ENCODE assay signal across 9 cellular contexts in the genomic region with DNA sequence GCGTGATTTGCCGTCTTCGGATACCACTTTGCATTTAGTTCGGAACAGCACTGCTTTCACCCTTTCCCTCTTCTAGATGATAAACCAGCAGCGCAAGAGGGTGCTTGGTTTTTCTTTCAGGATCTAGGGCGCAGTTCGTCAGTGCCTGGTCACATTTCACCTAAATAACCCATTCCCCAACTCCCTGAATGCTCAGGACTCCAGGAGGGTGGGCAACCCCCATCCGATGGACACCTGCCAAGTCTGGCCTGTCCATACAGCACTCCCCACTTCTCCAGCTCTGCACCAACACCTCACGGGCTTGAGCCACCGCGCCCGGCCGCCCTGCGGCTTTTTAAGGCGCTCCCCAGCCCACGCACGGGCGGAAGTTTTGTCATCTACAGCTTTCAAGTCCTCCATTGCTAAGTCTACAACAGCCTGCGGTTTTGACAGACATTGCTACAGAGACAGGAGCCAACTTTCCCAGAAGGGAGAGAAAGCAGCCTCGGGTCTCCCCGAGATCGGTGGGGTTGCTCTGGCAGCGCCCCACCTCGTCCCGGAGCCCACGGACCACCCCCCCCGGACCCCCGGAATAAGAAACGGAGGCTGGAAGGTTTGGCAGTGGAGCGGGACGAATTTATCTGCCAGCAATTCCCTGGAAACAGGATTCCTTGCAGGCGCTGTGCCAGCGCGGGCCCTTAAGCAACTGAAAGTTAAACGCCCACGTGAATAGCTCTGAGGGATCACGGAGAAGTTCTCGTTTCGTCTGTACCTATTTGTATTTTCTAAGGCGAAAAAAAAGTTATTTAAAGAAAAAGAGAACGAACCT. TPM values are rescaled to one million over a fixed set of nuclear protein-coding genes. Genes with fewer than 3 reads are reported as not detected.
A peak's percentile ranks its signal among the peaks of the same experiment; 100 is the strongest.
DNase-seq lines count a peak whose midpoint lies in the region; ATAC-seq and TF ChIP-seq lines count a peak whose summit lies in the region.
"Had no signal": no experiment of that assay in that cellular context is flagged by ENCODE, and none has a peak within 500 bp of the region (broad histone marks: within the 10 kb centered on the region; RNA-seq: fewer than 3 reads in every experiment).

No MANE protein-coding gene starts in this region.

- H3K9me3 ChIP-seq in left ventricle myocardium inferior (replicated peaks): peaks cover 7% of the 10 kb centered on the region

- intact Hi-C loops in left ventricle myocardium inferior (cut with micrococcal nuclease): no loop called here

- ATAC-seq in GM21423 (IDR thresholded peaks at IDR 0.05; ENCODE audit: unreplicated experiment) (peak; percentile 43), HG02870 (IDR thresholded peaks at IDR 0.05; ENCODE audit: unreplicated experiment) (no peak), GM21825 (IDR thresholded peaks at IDR 0.05; ENCODE audit: unreplicated experiment) (no peak)

- no peak for TF ChIP-seq CTCF in left ventricle myocardium inferior (IDR thresholded peaks at IDR 0.05; ENCODE audit: borderline replicate concordance)

- H3K27ac ChIP-seq in left ventricle myocardium inferior (replicated peaks): peak overlapping the region; percentile 37

- H3K4me3 ChIP-seq in left ventricle myocardium inferior (peak overlapping the region; percentile 62), skeletal muscle cell (ENCODE audit: low read depth, low read length) (peak overlapping the region; percentile 45)

- H3K4me1 ChIP-seq in left ventricle myocardium inferior: peaks cover 20% of the 10 kb centered on the region

- peaks cover 100% of the 10 kb centered on the region for H3K27me3 ChIP-seq in left ventricle myocardium inferior (ENCODE audit: low read depth)

- no peaks in the 10 kb centered on the region for H3K36me3 ChIP-seq in left ventricle myocardium inferior

- DNase-seq in RPMI8226 (peak; percentile 11), left ventricle myocardium inferior (peak; percentile 41), skeletal muscle cell (ENCODE audit: low read depth) (peak; percentile 36), NCI-H1417 treated with DMSO at 0.1 percent for 48 hours (lab: John Stamatoyannopoulos, UW) (no peak)
- peak; percentile 73 for DNase-seq in activated gamma-delta T cell treated with anti-CD3 and anti-CD28 coated beads, Interleukin-2, amount 50 U/mL, for 16 hours (ENCODE audit: low read depth)

RNA-seq across cellular contexts. Expression of a gene that starts 38.6 kb away (rescaled TPM):
- 3.4 TPM for total RNA-seq in left ventricle myocardium inferior

RNA-seq across cellular contexts. Expression of a gene that starts 50.4 kb away (rescaled TPM):
- 0.25 TPM for total RNA-seq in left ventricle myocardium inferior
- total RNA-seq: glomerular endothelial cell had no signal

RNA-seq across cellular contexts. Expression of a gene that starts 54.8 kb away (rescaled TPM):
- total RNA-seq in left ventricle myocardium inferior: 3.7 TPM
